1 cellular context compared by ENCODE assay signal in genomic region chr5:95884511-95884910, GRCh38.
TF ChIP-seq lines count a peak whose summit lies in the region.

No MANE protein-coding gene starts in this region.

TF ChIP-seq in K562, 482 proteins besides CTCF, POLR2A, EP300 and RAD21 (continued from another document and continues in another):
- TF ChIP-seq CC2D1A (IDR thresholded peaks at IDR 0.05) (peak; percentile 56; the same call in 1 of the 2 replicates), CBFA2T2 (conservative IDR thresholded peaks at IDR 0.05) (peak; percentile 90), STAT5A (IDR thresholded peaks at IDR 0.05; ENCODE audit: borderline replicate concordance, low read length) (peak; percentile 73; the same call in 1 of the 2 replicates), HEY1 (CRISPR knock-in tag; IDR thresholded peaks at IDR 0.05; ENCODE audit: borderline replicate concordance) (0 out of 2 replicates have a peak, but pooled peaks have one; percentile 41), ELF4 (CRISPR knock-in tag; IDR thresholded peaks at IDR 0.05) (0 out of 2 replicates have a peak, but pooled peaks have one; percentile 2), ZNF644 (tag; IDR thresholded peaks at IDR 0.05; ENCODE audit: low read depth) (peak; percentile 66; the same call in 1 of the 2 replicates), HDAC1 (IDR thresholded peaks at IDR 0.05) (peak in 1 of 2 experiments; percentile 57; a peak in 2 of 4 replicates), ADNP (tag; IDR thresholded peaks at IDR 0.05) (peak; percentile 95), RCOR1 (IDR thresholded peaks at IDR 0.05; ENCODE audit: borderline replicate concordance in 1 of 2, low read depth in 2 of 2, low read length in 2 of 2) (peak; percentile 58 to 90; a peak in 3 of 4 replicates), ZNF609 (CRISPR knock-in tag; IDR thresholded peaks at IDR 0.05; ENCODE audit: borderline replicate concordance) (0 out of 2 replicates have a peak, but pooled peaks have one; percentile 25), TEAD1 (CRISPR knock-in tag; IDR thresholded peaks at IDR 0.05) (peak; percentile 39 to 84; a peak in 3 of 4 replicates), ZNF766 (CRISPR knock-in tag; conservative IDR thresholded peaks at IDR 0.05) (peak; percentile 80; the same call in 1 of the 2 replicates), POLR2AphosphoS5 (IDR thresholded peaks at IDR 0.05; ENCODE audit: control insufficient read depth, insufficient read depth, low read depth, low read length) (peak; percentile 64), ZC3H8 (IDR thresholded peaks at IDR 0.05) (no peak), PML (IDR thresholded peaks at IDR 0.05; ENCODE audit: low read length) (peak; percentile 96), KHSRP (IDR thresholded peaks at IDR 0.05) (peak; percentile 40; the same call in 1 of the 2 replicates), SMARCC2 (IDR thresholded peaks at IDR 0.05; ENCODE audit: low read depth) (peak; percentile 69), AFF1 (IDR thresholded peaks at IDR 0.05; ENCODE audit: low read depth in 1 of 2, partially characterized antibody in 2 of 2) (peak in 1 of 2 experiments; percentile 28), DMBX1 (CRISPR knock-in tag; IDR thresholded peaks at IDR 0.05; ENCODE audit: borderline replicate concordance) (peak; percentile 57; the same call in 1 of the 2 replicates), SMAD2 (IDR thresholded peaks at IDR 0.05; ENCODE audit: low read depth, low read length) (no peak), NBN (IDR thresholded peaks at IDR 0.05; ENCODE audit: low read depth) (peak; percentile 32; the same call in 1 of the 2 replicates), MEF2D (tag; conservative IDR thresholded peaks at IDR 0.05; ENCODE audit: low read depth) (no peak), CTBP1 (IDR thresholded peaks at IDR 0.05; ENCODE audit: borderline replicate concordance) (peak; percentile 75), SMARCE1 (IDR thresholded peaks at IDR 0.05) (peak; percentile 87; the same call in 1 of the 2 replicates), ZNF584 (CRISPR knock-in tag; IDR thresholded peaks at IDR 0.05; ENCODE audit: low read depth) (0 out of 2 replicates have a peak, but pooled peaks have one; percentile 34), GTF2A2 (tag; IDR thresholded peaks at IDR 0.05) (no peak), ZNF274 (IDR thresholded peaks at IDR 0.05; ENCODE audit: borderline replicate concordance, low read depth, low read length) (peak; percentile 31; the same call in 1 of the 2 replicates), ELK1 (CRISPR knock-in tag; IDR thresholded peaks at IDR 0.05) (no peak), SMAD3 (CRISPR knock-in tag; conservative IDR thresholded peaks at IDR 0.05) (0 out of 2 replicates have a peak, but pooled peaks have one; percentile 15), ZNF175 (CRISPR knock-in tag; IDR thresholded peaks at IDR 0.05; ENCODE audit: low read depth) (peak; percentile 73), NCOR1 (IDR thresholded peaks at IDR 0.05) (peak; percentile 83), HMBOX1 (IDR thresholded peaks at IDR 0.05) (peak; percentile 93), ID3 (CRISPR knock-in tag; IDR thresholded peaks at IDR 0.05) (no peak), ID3 (tag; IDR thresholded peaks at IDR 0.05) (peak; percentile 63; the same call in 1 of the 2 replicates), ESRRA (IDR thresholded peaks at IDR 0.05; ENCODE audit: borderline replicate concordance, low read depth) (peak; percentile 91; the same call in 1 of the 2 replicates), JUND (IDR thresholded peaks at IDR 0.05; ENCODE audit: borderline replicate concordance, low read depth, low read length) (peak; percentile 31; the same call in 1 of the 2 replicates), JUND (tag; IDR thresholded peaks at IDR 0.05; ENCODE audit: borderline replicate concordance, low read depth, low read length) (no peak), ZBTB11 (CRISPR knock-in tag; IDR thresholded peaks at IDR 0.05) (peak in 1 of 3 experiments; percentile 61; a peak in 2 of 6 replicates), MTA1 (IDR thresholded peaks at IDR 0.05; ENCODE audit: borderline replicate concordance) (peak; percentile 65; the same call in 1 of the 2 replicates), MNT (conservative IDR thresholded peaks at IDR 0.05) (0 out of 4 replicates have a peak, but pooled peaks of 1 of the 2 experiments have one; percentile 37), FOXM1 (IDR thresholded peaks at IDR 0.05; ENCODE audit: low read depth) (peak; percentile 88; the same call in 1 of the 2 replicates), FOXM1 (CRISPR knock-in tag; IDR thresholded peaks at IDR 0.05; ENCODE audit: low read depth) (no peak), HES1 (IDR thresholded peaks at IDR 0.05; ENCODE audit: low read depth) (peak; percentile 82), TAL1 (IDR thresholded peaks at IDR 0.05) (peak; percentile 93), SMAD4 (CRISPR knock-in tag; conservative IDR thresholded peaks at IDR 0.05) (peak; percentile 71; the same call in 1 of the 2 replicates), LCOR (CRISPR knock-in tag; IDR thresholded peaks at IDR 0.05) (peak; percentile 50; the same call in 1 of the 2 replicates), TCF3 (CRISPR knock-in tag; IDR thresholded peaks at IDR 0.05) (peak; percentile 95)
